1 cellular context compared by ENCODE assay signal in the genomic region with DNA sequence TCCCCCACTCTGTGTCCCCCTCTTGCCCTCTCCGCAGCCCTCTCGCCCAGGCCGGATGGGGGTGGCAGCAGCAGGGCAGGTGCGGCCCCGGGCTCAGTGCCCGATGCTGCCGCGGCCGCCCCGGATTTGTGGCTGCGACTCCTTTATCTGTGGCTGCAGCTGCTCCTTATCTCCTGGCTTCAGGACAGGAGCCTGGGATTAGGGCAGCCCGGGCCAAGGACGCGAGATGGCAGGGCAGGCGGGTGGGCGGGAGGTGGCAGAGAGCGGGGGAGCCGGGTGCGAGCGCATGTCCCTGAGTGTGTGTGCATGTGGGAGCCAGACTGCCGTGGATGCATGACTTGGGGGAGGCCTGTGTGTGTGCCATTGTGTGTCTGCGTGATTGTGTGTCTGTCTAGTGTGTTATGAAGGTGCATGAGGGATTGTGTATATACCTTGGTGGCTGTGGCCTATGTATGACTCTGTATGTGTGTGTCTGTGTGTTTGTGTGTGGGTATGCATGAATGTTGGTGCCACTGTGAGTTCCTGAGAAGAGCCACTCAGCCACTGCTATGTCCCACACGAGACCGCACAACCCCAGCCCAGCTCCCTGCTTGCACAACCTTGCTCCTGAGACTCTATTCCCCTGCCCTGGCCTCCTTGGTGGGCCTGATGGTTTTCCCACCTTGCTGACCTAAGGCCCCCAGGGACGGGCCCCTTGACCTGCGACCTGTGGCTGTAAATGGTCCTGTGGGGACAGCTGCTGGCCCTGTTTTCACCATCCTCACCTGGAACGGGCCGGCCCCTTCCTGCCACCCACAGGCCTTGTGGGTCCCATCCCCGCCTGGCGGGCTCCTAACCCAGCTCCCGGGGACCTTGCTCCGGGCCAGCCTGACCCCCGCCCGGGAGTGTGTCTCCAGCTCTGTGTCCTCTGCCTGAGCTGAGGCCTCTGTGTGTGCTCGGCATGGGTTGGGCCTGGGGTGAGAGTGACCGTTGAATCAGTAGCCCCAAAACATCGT.
TF ChIP-seq lines count a peak whose summit lies in the region.

No MANE protein-coding gene starts in this region.

TF ChIP-seq in HepG2, 621 proteins besides CTCF, POLR2A, EP300 and RAD21 (continues in another document):
- TF ChIP-seq MBD4 (IDR thresholded peaks at IDR 0.05; ENCODE audit: borderline replicate concordance, low read length) = no peak
- no peak for TF ChIP-seq ZZZ3 (CRISPR knock-in tag; IDR thresholded peaks at IDR 0.05; ENCODE audit: borderline replicate concordance)
- no peak for TF ChIP-seq ZNF781 (CRISPR knock-in tag; IDR thresholded peaks at IDR 0.05; ENCODE audit: borderline replicate concordance, not compliant biosample characterization)
- no peak for TF ChIP-seq ZMYM4 (CRISPR knock-in tag; IDR thresholded peaks at IDR 0.05)
- no peak for TF ChIP-seq ZNF564 (CRISPR knock-in tag; IDR thresholded peaks at IDR 0.05)
- peak; percentile 51; the same call in 1 of the 2 replicates for TF ChIP-seq RNF2 (conservative IDR thresholded peaks at IDR 0.05; ENCODE audit: low read depth)
- no peak for TF ChIP-seq RORA (CRISPR knock-in tag; IDR thresholded peaks at IDR 0.05)
- peak; percentile 65; the same call in 1 of the 2 replicates for TF ChIP-seq ZBTB38 (CRISPR knock-in tag; IDR thresholded peaks at IDR 0.05)
- no peak for TF ChIP-seq GATAD1 (CRISPR knock-in tag; IDR thresholded peaks at IDR 0.05)
- no peak for TF ChIP-seq SMAD3 (CRISPR knock-in tag; IDR thresholded peaks at IDR 0.05)
- TF ChIP-seq ZNF232 (CRISPR knock-in tag; IDR thresholded peaks at IDR 0.05; ENCODE audit: borderline replicate concordance) = no peak
- TF ChIP-seq CREB1 (IDR thresholded peaks at IDR 0.05) = no peak
- TF ChIP-seq CREB1 (CRISPR knock-in tag; IDR thresholded peaks at IDR 0.05) = no peak
- TF ChIP-seq ZNF260 (CRISPR knock-in tag; IDR thresholded peaks at IDR 0.05; ENCODE audit: borderline replicate concordance, low read depth) = no peak
- no peak for TF ChIP-seq ETV6 (CRISPR knock-in tag; conservative IDR thresholded peaks at IDR 0.05)
- TF ChIP-seq, protein P1, sequence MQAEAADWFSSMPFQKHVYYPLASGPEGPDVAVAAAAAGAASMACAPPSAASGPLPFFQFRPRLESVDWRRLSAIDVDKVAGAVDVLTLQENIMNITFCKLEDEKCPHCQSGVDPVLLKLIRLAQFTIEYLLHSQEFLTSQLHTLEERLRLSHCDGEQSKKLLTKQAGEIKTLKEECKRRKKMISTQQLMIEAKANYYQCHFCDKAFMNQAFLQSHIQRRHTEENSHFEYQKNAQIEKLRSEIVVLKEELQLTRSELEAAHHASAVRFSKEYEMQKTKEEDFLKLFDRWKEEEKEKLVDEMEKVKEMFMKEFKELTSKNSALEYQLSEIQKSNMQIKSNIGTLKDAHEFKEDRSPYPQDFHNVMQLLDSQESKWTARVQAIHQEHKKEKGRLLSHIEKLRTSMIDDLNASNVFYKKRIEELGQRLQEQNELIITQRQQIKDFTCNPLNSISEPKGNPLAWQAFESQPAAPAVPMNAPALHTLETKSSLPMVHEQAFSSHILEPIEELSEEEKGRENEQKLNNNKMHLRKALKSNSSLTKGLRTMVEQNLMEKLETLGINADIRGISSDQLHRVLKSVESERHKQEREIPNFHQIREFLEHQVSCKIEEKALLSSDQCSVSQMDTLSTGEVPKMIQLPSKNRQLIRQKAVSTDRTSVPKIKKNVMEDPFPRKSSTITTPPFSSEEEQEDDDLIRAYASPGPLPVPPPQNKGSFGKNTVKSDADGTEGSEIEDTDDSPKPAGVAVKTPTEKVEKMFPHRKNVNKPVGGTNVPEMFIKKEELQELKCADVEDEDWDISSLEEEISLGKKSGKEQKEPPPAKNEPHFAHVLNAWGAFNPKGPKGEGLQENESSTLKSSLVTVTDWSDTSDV (CRISPR knock-in tag; IDR thresholded peaks at IDR 0.05) = no peak
- no peak for TF ChIP-seq STAG1 (CRISPR knock-in tag; IDR thresholded peaks at IDR 0.05)
- TF ChIP-seq ZNF326 (CRISPR knock-in tag; IDR thresholded peaks at IDR 0.05; ENCODE audit: borderline replicate concordance) = no peak
- TF ChIP-seq, protein P2, sequence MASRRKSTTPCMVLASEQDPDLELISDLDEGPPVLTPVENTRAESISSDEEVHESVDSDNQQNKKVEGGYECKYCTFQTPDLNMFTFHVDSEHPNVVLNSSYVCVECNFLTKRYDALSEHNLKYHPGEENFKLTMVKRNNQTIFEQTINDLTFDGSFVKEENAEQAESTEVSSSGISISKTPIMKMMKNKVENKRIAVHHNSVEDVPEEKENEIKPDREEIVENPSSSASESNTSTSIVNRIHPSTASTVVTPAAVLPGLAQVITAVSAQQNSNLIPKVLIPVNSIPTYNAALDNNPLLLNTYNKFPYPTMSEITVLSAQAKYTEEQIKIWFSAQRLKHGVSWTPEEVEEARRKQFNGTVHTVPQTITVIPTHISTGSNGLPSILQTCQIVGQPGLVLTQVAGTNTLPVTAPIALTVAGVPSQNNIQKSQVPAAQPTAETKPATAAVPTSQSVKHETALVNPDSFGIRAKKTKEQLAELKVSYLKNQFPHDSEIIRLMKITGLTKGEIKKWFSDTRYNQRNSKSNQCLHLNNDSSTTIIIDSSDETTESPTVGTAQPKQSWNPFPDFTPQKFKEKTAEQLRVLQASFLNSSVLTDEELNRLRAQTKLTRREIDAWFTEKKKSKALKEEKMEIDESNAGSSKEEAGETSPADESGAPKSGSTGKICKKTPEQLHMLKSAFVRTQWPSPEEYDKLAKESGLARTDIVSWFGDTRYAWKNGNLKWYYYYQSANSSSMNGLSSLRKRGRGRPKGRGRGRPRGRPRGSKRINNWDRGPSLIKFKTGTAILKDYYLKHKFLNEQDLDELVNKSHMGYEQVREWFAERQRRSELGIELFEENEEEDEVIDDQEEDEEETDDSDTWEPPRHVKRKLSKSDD (CRISPR knock-in tag; IDR thresholded peaks at IDR 0.05; ENCODE audit: low read depth) = no peak
- TF ChIP-seq, protein P3, sequence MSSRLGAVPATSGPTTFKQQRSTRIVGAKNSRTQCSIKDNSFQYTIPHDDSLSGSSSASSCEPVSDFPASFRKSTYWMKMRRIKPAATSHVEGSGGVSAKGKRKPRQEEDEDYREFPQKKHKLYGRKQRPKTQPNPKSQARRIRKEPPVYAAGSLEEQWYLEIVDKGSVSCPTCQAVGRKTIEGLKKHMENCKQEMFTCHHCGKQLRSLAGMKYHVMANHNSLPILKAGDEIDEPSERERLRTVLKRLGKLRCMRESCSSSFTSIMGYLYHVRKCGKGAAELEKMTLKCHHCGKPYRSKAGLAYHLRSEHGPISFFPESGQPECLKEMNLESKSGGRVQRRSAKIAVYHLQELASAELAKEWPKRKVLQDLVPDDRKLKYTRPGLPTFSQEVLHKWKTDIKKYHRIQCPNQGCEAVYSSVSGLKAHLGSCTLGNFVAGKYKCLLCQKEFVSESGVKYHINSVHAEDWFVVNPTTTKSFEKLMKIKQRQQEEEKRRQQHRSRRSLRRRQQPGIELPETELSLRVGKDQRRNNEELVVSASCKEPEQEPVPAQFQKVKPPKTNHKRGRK (CRISPR knock-in tag; IDR thresholded peaks at IDR 0.05) = no peak
- TF ChIP-seq, protein P4, sequence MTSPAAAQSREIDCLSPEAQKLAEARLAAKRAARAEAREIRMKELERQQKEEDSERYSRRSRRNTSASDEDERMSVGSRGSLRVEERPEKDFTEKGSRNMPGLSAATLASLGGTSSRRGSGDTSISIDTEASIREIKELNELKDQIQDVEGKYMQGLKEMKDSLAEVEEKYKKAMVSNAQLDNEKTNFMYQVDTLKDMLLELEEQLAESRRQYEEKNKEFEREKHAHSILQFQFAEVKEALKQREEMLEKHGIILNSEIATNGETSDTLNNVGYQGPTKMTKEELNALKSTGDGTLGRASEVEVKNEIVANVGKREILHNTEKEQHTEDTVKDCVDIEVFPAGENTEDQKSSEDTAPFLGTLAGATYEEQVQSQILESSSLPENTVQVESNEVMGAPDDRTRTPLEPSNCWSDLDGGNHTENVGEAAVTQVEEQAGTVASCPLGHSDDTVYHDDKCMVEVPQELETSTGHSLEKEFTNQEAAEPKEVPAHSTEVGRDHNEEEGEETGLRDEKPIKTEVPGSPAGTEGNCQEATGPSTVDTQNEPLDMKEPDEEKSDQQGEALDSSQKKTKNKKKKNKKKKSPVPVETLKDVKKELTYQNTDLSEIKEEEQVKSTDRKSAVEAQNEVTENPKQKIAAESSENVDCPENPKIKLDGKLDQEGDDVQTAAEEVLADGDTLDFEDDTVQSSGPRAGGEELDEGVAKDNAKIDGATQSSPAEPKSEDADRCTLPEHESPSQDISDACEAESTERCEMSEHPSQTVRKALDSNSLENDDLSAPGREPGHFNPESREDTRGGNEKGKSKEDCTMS (CRISPR knock-in tag; conservative IDR thresholded peaks at IDR 0.05) = no peak
- no peak for TF ChIP-seq ARHGAP35 (CRISPR knock-in tag; IDR thresholded peaks at IDR 0.05; ENCODE audit: borderline replicate concordance)
- 0 out of 2 replicates have a peak, but pooled peaks have one; percentile 6 for TF ChIP-seq HDAC1 (CRISPR knock-in tag; IDR thresholded peaks at IDR 0.05)
- TF ChIP-seq ZNF75D (CRISPR knock-in tag; IDR thresholded peaks at IDR 0.05; ENCODE audit: borderline replicate concordance) = no peak
- TF ChIP-seq MTA1 (CRISPR knock-in tag; IDR thresholded peaks at IDR 0.05; ENCODE audit: borderline replicate concordance) = no peak
- TF ChIP-seq ZNF383 (CRISPR knock-in tag; IDR thresholded peaks at IDR 0.05; ENCODE audit: borderline replicate concordance) = 0 out of 2 replicates have a peak, but pooled peaks have one; percentile 36
- no peak for TF ChIP-seq ONECUT2 (CRISPR knock-in tag; IDR thresholded peaks at IDR 0.05)
- TF ChIP-seq ZNF432 (CRISPR knock-in tag; IDR thresholded peaks at IDR 0.05; ENCODE audit: borderline replicate concordance) = no peak
- TF ChIP-seq, protein P5, sequence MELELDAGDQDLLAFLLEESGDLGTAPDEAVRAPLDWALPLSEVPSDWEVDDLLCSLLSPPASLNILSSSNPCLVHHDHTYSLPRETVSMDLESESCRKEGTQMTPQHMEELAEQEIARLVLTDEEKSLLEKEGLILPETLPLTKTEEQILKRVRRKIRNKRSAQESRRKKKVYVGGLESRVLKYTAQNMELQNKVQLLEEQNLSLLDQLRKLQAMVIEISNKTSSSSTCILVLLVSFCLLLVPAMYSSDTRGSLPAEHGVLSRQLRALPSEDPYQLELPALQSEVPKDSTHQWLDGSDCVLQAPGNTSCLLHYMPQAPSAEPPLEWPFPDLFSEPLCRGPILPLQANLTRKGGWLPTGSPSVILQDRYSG (CRISPR knock-in tag; IDR thresholded peaks at IDR 0.05) = no peak
- TF ChIP-seq ZNF790 (CRISPR knock-in tag; IDR thresholded peaks at IDR 0.05; ENCODE audit: borderline replicate concordance) = no peak
- TF ChIP-seq TARDBP (CRISPR knock-in tag; IDR thresholded peaks at IDR 0.05) = peak; percentile 45; the same call in 1 of the 2 replicates
- TF ChIP-seq, protein P6, sequence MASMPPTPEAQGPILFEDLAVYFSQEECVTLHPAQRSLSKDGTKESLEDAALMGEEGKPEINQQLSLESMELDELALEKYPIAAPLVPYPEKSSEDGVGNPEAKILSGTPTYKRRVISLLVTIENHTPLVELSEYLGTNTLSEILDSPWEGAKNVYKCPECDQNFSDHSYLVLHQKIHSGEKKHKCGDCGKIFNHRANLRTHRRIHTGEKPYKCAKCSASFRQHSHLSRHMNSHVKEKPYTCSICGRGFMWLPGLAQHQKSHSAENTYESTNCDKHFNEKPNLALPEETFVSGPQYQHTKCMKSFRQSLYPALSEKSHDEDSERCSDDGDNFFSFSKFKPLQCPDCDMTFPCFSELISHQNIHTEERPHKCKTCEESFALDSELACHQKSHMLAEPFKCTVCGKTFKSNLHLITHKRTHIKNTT (CRISPR knock-in tag; IDR thresholded peaks at IDR 0.05) = no peak
- TF ChIP-seq ZBTB21 (CRISPR knock-in tag; IDR thresholded peaks at IDR 0.05) = no peak
- no peak for TF ChIP-seq JUND (CRISPR knock-in tag; IDR thresholded peaks at IDR 0.05)
- no peak for TF ChIP-seq NR3C1 (CRISPR knock-in tag; IDR thresholded peaks at IDR 0.05)
- no peak for TF ChIP-seq ADNP (CRISPR knock-in tag; IDR thresholded peaks at IDR 0.05)
- no peak for TF ChIP-seq MLLT10 (CRISPR knock-in tag; IDR thresholded peaks at IDR 0.05)
- no peak for TF ChIP-seq ZBTB7A (CRISPR knock-in tag; IDR thresholded peaks at IDR 0.05)
- TF ChIP-seq SP2 (CRISPR knock-in tag; IDR thresholded peaks at IDR 0.05) = no peak
- 0 out of 2 replicates have a peak, but pooled peaks have one; percentile 39 for TF ChIP-seq HES4 (CRISPR knock-in tag; IDR thresholded peaks at IDR 0.05; ENCODE audit: borderline replicate concordance)
- TF ChIP-seq, protein P7, sequence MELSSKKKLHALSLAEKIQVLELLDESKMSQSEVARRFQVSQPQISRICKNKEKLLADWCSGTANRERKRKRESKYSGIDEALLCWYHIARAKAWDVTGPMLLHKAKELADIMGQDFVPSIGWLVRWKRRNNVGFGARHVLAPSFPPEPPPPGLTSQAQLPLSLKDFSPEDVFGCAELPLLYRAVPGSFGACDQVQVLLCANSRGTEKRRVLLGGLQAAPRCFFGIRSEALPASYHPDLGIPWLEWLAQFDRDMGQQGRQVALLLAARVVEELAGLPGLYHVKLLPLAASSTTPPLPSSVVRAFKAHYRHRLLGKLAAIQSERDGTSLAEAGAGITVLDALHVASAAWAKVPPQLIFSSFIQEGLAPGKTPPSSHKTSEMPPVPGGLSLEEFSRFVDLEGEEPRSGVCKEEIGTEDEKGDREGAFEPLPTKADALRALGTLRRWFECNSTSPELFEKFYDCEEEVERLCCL (CRISPR knock-in tag; IDR thresholded peaks at IDR 0.05; ENCODE audit: borderline replicate concordance) = no peak
- TF ChIP-seq, protein P8, sequence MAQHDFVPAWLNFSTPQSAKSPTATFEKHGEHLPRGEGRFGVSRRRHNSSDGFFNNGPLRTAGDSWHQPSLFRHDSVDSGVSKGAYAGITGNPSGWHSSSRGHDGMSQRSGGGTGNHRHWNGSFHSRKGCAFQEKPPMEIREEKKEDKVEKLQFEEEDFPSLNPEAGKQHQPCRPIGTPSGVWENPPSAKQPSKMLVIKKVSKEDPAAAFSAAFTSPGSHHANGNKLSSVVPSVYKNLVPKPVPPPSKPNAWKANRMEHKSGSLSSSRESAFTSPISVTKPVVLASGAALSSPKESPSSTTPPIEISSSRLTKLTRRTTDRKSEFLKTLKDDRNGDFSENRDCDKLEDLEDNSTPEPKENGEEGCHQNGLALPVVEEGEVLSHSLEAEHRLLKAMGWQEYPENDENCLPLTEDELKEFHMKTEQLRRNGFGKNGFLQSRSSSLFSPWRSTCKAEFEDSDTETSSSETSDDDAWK (CRISPR knock-in tag; IDR thresholded peaks at IDR 0.05) = no peak
- no peak for TF ChIP-seq PRMT3 (CRISPR knock-in tag; IDR thresholded peaks at IDR 0.05; ENCODE audit: borderline replicate concordance, low read depth)
- peak; percentile 58; the same call in 1 of the 2 replicates for TF ChIP-seq HNRNPL (IDR thresholded peaks at IDR 0.05; ENCODE audit: low read depth, low read length)
- TF ChIP-seq ZSCAN21 (CRISPR knock-in tag; IDR thresholded peaks at IDR 0.05; ENCODE audit: borderline replicate concordance) = 0 out of 2 replicates have a peak, but pooled peaks have one; percentile 27
- TF ChIP-seq RFXANK (CRISPR knock-in tag; IDR thresholded peaks at IDR 0.05) = no peak
- TF ChIP-seq, protein P9, sequence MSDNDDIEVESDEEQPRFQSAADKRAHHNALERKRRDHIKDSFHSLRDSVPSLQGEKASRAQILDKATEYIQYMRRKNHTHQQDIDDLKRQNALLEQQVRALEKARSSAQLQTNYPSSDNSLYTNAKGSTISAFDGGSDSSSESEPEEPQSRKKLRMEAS (IDR thresholded peaks at IDR 0.05) = peak; percentile 82
- peak; percentile 41; the same call in 1 of the 2 replicates for TF ChIP-seq ZFP41 (CRISPR knock-in tag; IDR thresholded peaks at IDR 0.05; ENCODE audit: borderline replicate concordance)
